Comparison of ENCODE assay signal across 31 cellular contexts in the genomic region with DNA sequence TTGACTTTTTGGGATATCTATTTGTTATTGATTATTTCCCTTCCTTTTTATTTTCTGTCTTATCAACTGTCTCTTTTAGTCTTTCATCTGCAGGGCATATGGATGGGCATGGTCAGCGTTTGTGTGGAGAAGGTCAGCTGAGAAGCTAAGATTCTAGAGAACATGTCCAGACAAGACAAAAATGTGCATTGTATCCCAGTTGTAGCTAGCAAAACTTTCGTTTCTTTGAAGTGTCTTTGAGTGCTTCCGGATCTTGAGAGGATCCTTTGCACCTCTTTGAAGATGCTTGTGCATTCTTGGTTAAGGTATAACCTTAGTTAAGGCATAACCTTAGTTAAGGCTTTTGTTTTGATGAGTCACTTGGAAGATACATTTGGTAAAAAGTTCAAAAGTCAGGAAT.
"Had no signal": no experiment of that assay in that cellular context is flagged by ENCODE, and none has a peak within 500 bp of the region (broad histone marks: within the 10 kb centered on the region; RNA-seq: fewer than 3 reads in every experiment).

No MANE protein-coding gene starts in this region.

- H3K27ac ChIP-seq: ascending aorta, WERI-Rb-1 had no signal

- H3K4me1 Mint-ChIP-seq: activated CD4-positive, alpha-beta T cell treated with anti-CD3 and anti-CD28 coated beads, Interleukin-2, amount 10 ng/mL, durations not matched to agents 24 days and 14 days; activated naive CD8-positive, alpha-beta T cell treated with anti-CD3 and anti-CD28 coated beads for 36 hours; activated T-helper 17 cell treated with anti-CD3 and anti-CD28 coated beads, Interleukin-2, amount 50 U/mL, for 72 hours had no signal

- H3K4me1 ChIP-seq: ascending aorta had no signal

- H3K36me3 Mint-ChIP-seq: activated naive CD8-positive, alpha-beta T cell treated with anti-CD3 and anti-CD28 coated beads for 36 hours had no signal

- H3K27ac Mint-ChIP-seq: activated CD4-positive, alpha-beta T cell treated with anti-CD3 and anti-CD28 coated beads, Interleukin-2, amount 10 ng/mL, durations not matched to agents 24 days and 14 days; activated CD8-positive, alpha-beta T cell treated with anti-CD3 and anti-CD28 coated beads for 36 hours; activated naive CD8-positive, alpha-beta T cell treated with anti-CD3 and anti-CD28 coated beads for 36 hours; activated T-cell treated with anti-CD3 and anti-CD28 coated beads, Interleukin-2, amount 50 U/mL, for 72 hours; activated T-helper 17 cell treated with anti-CD3 and anti-CD28 coated beads, Interleukin-2, amount 50 U/mL, for 72 hours had no signal

- H3K27me3 Mint-ChIP-seq: activated CD4-positive, alpha-beta T cell treated with anti-CD3 and anti-CD28 coated beads, Interleukin-2, amount 10 ng/mL, durations not matched to agents 24 days and 14 days; activated CD8-positive, alpha-beta T cell treated with anti-CD3 and anti-CD28 coated beads for 36 hours; activated naive CD8-positive, alpha-beta T cell treated with anti-CD3 and anti-CD28 coated beads for 36 hours; activated T-helper 17 cell treated with anti-CD3 and anti-CD28 coated beads, Interleukin-2, amount 50 U/mL, for 72 hours had no signal

- H3K4me3 Mint-ChIP-seq: activated CD4-positive, alpha-beta T cell treated with anti-CD3 and anti-CD28 coated beads, Interleukin-2, amount 10 ng/mL, durations not matched to agents 24 days and 14 days; activated CD8-positive, alpha-beta T cell treated with anti-CD3 and anti-CD28 coated beads for 36 hours; activated naive CD8-positive, alpha-beta T cell treated with anti-CD3 and anti-CD28 coated beads for 36 hours; activated T-cell treated with anti-CD3 and anti-CD28 coated beads, Interleukin-2, amount 50 U/mL, for 72 hours; activated T-helper 17 cell treated with anti-CD3 and anti-CD28 coated beads, Interleukin-2, amount 50 U/mL, for 72 hours had no signal

- H3K9me3 ChIP-seq: ascending aorta had no signal

- H3K4me3 ChIP-seq: ascending aorta had no signal

- ATAC-seq: activated CD8-positive, alpha-beta T cell treated with anti-CD3 and anti-CD28 coated beads for 36 hours; activated T-cell treated with anti-CD3 and anti-CD28 coated beads, Interleukin-2, amount 50 U/mL, for 72 hours; activated T-helper 17 cell treated with anti-CD3 and anti-CD28 coated beads, Interleukin-2, amount 50 U/mL, for 72 hours; Panc1 had no signal

- H3K27me3 ChIP-seq: ascending aorta had no signal

- H3K9me3 Mint-ChIP-seq: activated CD4-positive, alpha-beta T cell treated with anti-CD3 and anti-CD28 coated beads, Interleukin-2, amount 10 ng/mL, durations not matched to agents 24 days and 14 days had no signal

- H3K36me3 ChIP-seq: ascending aorta, WERI-Rb-1 had no signal

- DNase-seq: activated CD4-positive, alpha-beta T cell treated with anti-CD3 and anti-CD28 coated beads, Interleukin-2, amount 10 ng/mL, durations not matched to agents 24 days and 14 days; activated CD4-positive, alpha-beta T cell treated with anti-CD3 and anti-CD28 coated beads, Interleukin-2, amount 50 U/mL, for 4 hours; activated CD8-positive, alpha-beta T cell treated with anti-CD3 and anti-CD28 coated beads for 36 hours; activated effector memory CD4-positive, alpha-beta T cell treated with anti-CD3 and anti-CD28 coated beads, Interleukin-2, amount 50 U/mL, for 16 hours; activated naive CD4-positive, alpha-beta T cell; activated naive CD4-positive, alpha-beta T cell treated with anti-CD3 and anti-CD28 coated beads, Interleukin-2, amount 50 U/mL, for 16 hours; activated naive CD8-positive, alpha-beta T cell treated with anti-CD3 and anti-CD28 coated beads for 36 hours; activated T-cell treated with anti-CD3 and anti-CD28 coated beads, Interleukin-2, amount 50 U/mL, for 1 hour; activated T-cell treated with anti-CD3 and anti-CD28 coated beads, Interleukin-2, amount 50 U/mL, for 72 hours; amygdala; caudate nucleus; cerebellar nuclear complex; KG1; NCI-H1105; NCI-H1417 treated with DMSO at 0.1 percent for 48 hours; NCI-H187 treated with DMSO at 0.1 percent for 48 hours; NCI-H2081; NCI-H226; NCI-H446 treated with DMSO at 0.1 percent for 48 hours; NCI-H524; NCI-H69; NCI-H82; Right ventricle myocardium superior; SW 1271; T-helper 1 cell; T-helper 2 cell; T-helper 9 cell; WERI-Rb-1 had no signal
